Comparison of ENCODE assay signal across 7 cellular contexts in the genomic region with DNA sequence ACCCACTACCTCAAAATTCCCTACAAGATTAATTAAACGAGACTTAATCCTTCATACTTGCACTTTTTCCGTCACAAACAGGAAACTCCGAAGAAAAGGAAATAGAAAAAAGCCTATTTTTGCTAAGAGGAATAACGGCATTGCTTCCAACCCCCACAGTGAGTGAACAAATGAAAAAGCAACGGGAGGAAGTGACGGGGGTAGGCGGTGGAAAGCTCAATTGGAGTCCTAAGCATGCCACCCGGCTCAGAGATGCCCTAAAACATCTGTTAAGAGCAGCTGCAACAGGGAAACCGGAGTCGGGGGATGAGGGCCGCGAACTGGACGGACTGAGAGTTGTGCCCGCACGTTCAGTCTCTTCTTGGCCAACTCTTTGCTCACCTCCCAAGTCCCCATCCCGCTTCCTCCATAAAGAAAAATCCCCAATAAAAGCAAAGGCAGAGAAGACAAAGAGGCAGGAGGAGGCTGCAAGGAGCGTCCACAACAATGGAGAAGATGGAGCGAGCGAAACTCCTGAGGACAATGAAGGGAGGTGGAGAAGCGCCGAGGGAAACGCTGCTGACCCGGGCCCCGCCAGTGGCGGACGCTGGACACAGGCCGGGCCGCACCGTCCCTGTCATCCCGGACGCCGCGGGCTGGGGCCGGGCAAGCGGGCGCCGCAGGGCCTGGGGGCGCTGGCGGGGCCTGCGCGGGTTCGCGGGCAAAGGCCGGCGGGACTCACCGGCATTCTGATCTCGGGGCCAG. TPM values are rescaled to one million over a fixed set of nuclear protein-coding genes. Genes with fewer than 3 reads are reported as not detected.
DNase-seq lines count a peak whose midpoint lies in the region; ATAC-seq and TF ChIP-seq lines count a peak whose summit lies in the region.

No MANE protein-coding gene starts in this region.

- TF ChIP-seq CTCF in HFF-Myc (IDR thresholded peaks at IDR 0.05; ENCODE audit: low read depth, low read length, missing control alignments) (no peak), NB4 (IDR thresholded peaks at IDR 0.05; ENCODE audit: low read depth, low read length) (no peak), lower leg skin (IDR thresholded peaks at IDR 0.05) (no peak)

- TF ChIP-seq POLR2A in NB4 (IDR thresholded peaks at IDR 0.05; ENCODE audit: extremely low read depth, insufficient read length) (no peak), lower leg skin (IDR thresholded peaks at IDR 0.05) (no peak)

- DNase-seq in HFF-Myc (ENCODE audit: extremely low read depth, low read depth) (no peak), NB4 (ENCODE audit: low read depth) (peak; percentile 86), dermis blood vessel endothelial cell (peak; percentile 81), lower leg skin (ENCODE audit: low spot score in 2 of 2) (peak; percentile 43 to 88)
- peak; percentile 58 to 65 for DNase-seq in activated CD4-positive, alpha-beta T cell treated with anti-CD3 and anti-CD28 coated beads for 4 hours
- DNase-seq in stimulated activated CD4-positive, alpha-beta T cell treated with anti-CD3 and anti-CD28 coated beads, Interleukin-4, amount 100 ng/mL, for 48 hours (ENCODE audit: low read depth in 2 of 2): peak; percentile 37 to 50

- 0 to 1% methylated on average over 39 to 43 of the region's 47 CpGs for WGBS in lower leg skin, 2 donors

- ATAC-seq in GM18498 (IDR thresholded peaks at IDR 0.05; ENCODE audit: unreplicated experiment): peak; percentile 37

- H3K4me3 ChIP-seq in HFF-Myc (replicated peaks; ENCODE audit: low read depth, low read length) (peak overlapping the region; percentile 84), NB4 (ENCODE audit: low read depth, low read length) (peak overlapping the region; percentile 97), lower leg skin (ENCODE audit: low read depth, poor library complexity, severe bottlenecking) (peak overlapping the region; percentile 90)

- intact Hi-C loops in lower leg skin (cut with DNase I; ENCODE audit: low total_unique reads): no loop called here

RNA-seq across cellular contexts. Expression of a gene that starts 0.7 kb away (rescaled TPM):
- total RNA-seq in dermis blood vessel endothelial cell: 19.2 and 34.5 TPM in 2 replicates
- total RNA-seq in lower leg skin: 10 to 100 TPM; 11.4 to 31.9 (median 15.6) TPM
